Comparison of ENCODE assay signal across 18 cellular contexts in the genomic region with DNA sequence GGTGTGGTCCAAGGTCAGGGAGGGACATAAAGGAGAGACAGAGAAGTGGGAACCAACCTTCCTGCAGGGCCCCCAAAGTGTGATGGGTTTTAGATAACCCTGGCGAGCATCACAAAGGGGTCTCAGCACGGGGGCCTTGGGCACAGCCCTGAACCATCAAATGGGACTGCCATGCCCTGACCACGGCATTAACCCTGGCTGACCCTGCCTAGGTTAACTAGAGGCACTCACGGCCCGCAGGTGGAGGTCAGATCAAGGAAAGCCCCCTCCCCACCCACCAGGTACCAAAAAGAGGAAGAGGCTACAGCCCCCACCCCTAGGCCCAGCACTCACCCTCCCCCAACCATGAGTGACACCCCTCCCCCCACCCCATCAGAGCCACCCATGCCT. TPM values are rescaled to one million over a fixed set of nuclear protein-coding genes. Genes with fewer than 3 reads are reported as not detected.
DNase-seq lines count a peak whose midpoint lies in the region; ATAC-seq and TF ChIP-seq lines count a peak whose summit lies in the region.
"Had no signal": no experiment of that assay in that cellular context is flagged by ENCODE, and none has a peak within 500 bp of the region (broad histone marks: within the 10 kb centered on the region; RNA-seq: fewer than 3 reads in every experiment).

No MANE protein-coding gene starts in this region.

- TF ChIP-seq EP300 in stomach (IDR thresholded peaks at IDR 0.05), result no peak

- intact Hi-C loops in adrenal gland (cut with DNase I) (no loop called here), lower lobe of right lung (cut with DNase I) (loop anchor here (10.0 kb wide), 1 partner anchor 101 kb away; no protein-coding TSS in a partner anchor), stomach (cut with DNase I; ENCODE audit: low total_unique reads) (no loop called here)

- no peak overlapping the region for H3K4me3 ChIP-seq in HUES48 (ENCODE audit: low read depth, low read length)
- H3K4me3 ChIP-seq in adrenal gland, result no peak overlapping the region
- no peak overlapping the region for H3K4me3 ChIP-seq in lower lobe of right lung
- no peak overlapping the region for H3K4me3 ChIP-seq in stomach
- H3K4me3 ChIP-seq: MG63, mucosa of descending colon, Peyer's patch, tibial nerve had no signal

- DNase-seq in adrenal gland (no peak), lower lobe of right lung (peak; percentile 33), stomach (no peak), ACHN (no peak), iPS-NIHi11 (ENCODE audit: low spot score) (no peak)
- DNase-seq: activated T-cell treated with anti-CD3 and anti-CD28 coated beads, Interleukin-2, amount 50 U/mL, for 72 hours; NCI-H1694; nucleus accumbens; Peyer's patch; stimulated activated naive B cell treated with anti-CD40 and anti-IgM and Interleukin-4, amounts not matched to agents 10 μg/mL and 1 μg/mL and 100 μg/mL, for 72 hours; T1000 had no signal

- in situ Hi-C loops in ACHN (cut with HindIII; ENCODE audit: low pct_ligation_motif_present, low pct_unique_long_range_greater_than_20kb, low sequenced_read_pairs), result no loop called here

- H3K4me1 ChIP-seq in HUES48 (ENCODE audit: control insufficient read depth, insufficient read depth, low read length), result peaks cover 45% of the 10 kb centered on the region
- H3K4me1 ChIP-seq in adrenal gland (replicated peaks in 1 of 2), result peaks cover 13 to 15% of the 10 kb centered on the region in 2 donors
- peaks cover 36% of the 10 kb centered on the region for H3K4me1 ChIP-seq in lower lobe of right lung
- H3K4me1 ChIP-seq in stomach, result peaks cover 39 to 70% (median 54%) of the 10 kb centered on the region in 4 donors

- H3K9me3 ChIP-seq in HUES48 (ENCODE audit: control insufficient read depth, insufficient read depth, low read length) (no peaks in the 10 kb centered on the region), adrenal gland (replicated peaks in 1 of 3) (no peaks in the 10 kb centered on the region), lower lobe of right lung (no peaks in the 10 kb centered on the region), stomach (no peaks in the 10 kb centered on the region)
- H3K9me3 ChIP-seq: MG63, mucosa of descending colon, Peyer's patch, tibial nerve had no signal

- TF ChIP-seq POLR2A in adrenal gland (IDR thresholded peaks at IDR 0.05), result no peak
- TF ChIP-seq POLR2A in stomach (IDR thresholded peaks at IDR 0.05), result no peak

- 76 to 83% (median 79%) methylated on average over 1 to 5 of the region's 5 CpGs for WGBS in adrenal gland, 4 donors
- WGBS in stomach, 5 donors, result 52 to 72% (median 65%) methylated on average over 3 to 5 of the region's 5 CpGs

- ATAC-seq in lower lobe of right lung, result no peak
- ATAC-seq in HG03354 (IDR thresholded peaks at IDR 0.05; ENCODE audit: poor library complexity, severe bottlenecking, unreplicated experiment), result no peak
- ATAC-seq: activated naive CD4-positive, alpha-beta T cell treated with anti-CD3 and anti-CD28 coated beads, Interleukin-2, amount 50 U/mL, for 72 hours; activated T-cell treated with anti-CD3 and anti-CD28 coated beads, Interleukin-2, amount 50 U/mL, for 72 hours; right cardiac atrium; stimulated activated naive B cell treated with anti-CD40 and anti-IgM and Interleukin-4, amounts not matched to agents 10 μg/mL and 1 μg/mL and 100 μg/mL, for 72 hours had no signal

- no peak overlapping the region for H3K9ac ChIP-seq in HUES48 (ENCODE audit: low read depth, low read length)

- TF ChIP-seq CTCF in adrenal gland (IDR thresholded peaks at IDR 0.05) (no peak), lower lobe of right lung (IDR thresholded peaks at IDR 0.05) (no peak), stomach (IDR thresholded peaks at IDR 0.05) (no peak)

- no peaks in the 10 kb centered on the region for H3K27me3 ChIP-seq in HUES48 (ENCODE audit: control insufficient read depth, insufficient read depth, low read length)
- no peaks in the 10 kb centered on the region for H3K27me3 ChIP-seq in adrenal gland
- no peaks in the 10 kb centered on the region for H3K27me3 ChIP-seq in lower lobe of right lung (ENCODE audit: low read depth)
- no peaks in the 10 kb centered on the region for H3K27me3 ChIP-seq in stomach
- H3K27me3 ChIP-seq: MG63, Peyer's patch, tibial nerve had no signal

- peak overlapping the region; percentile 86 for H3K27ac ChIP-seq in HUES48 (ENCODE audit: low read depth, low read length)
- H3K27ac ChIP-seq in adrenal gland, result peak overlapping the region in 3 of 5 donors; percentile 39 to 80 (median 54)
- no peak overlapping the region for H3K27ac ChIP-seq in lower lobe of right lung
- H3K27ac ChIP-seq in stomach, result peak overlapping the region in 4 of 5 donors; percentile 72 to 82 (median 77)

- no peaks in the 10 kb centered on the region for H3K36me3 ChIP-seq in HUES48 (ENCODE audit: control insufficient read depth, insufficient read depth, low read length)
- H3K36me3 ChIP-seq in adrenal gland (replicated peaks in 1 of 2), result no peaks in the 10 kb centered on the region
- no peaks in the 10 kb centered on the region for H3K36me3 ChIP-seq in lower lobe of right lung
- H3K36me3 ChIP-seq in stomach, result peaks cover 0 to 10% (median 4%) of the 10 kb centered on the region in 4 donors
- H3K36me3 ChIP-seq: MG63, tibial nerve had no signal

RNA-seq across cellular contexts. Expression of a gene that starts 42.4 kb away (rescaled TPM):
- total RNA-seq in adrenal gland (10 to 100 TPM in 7 of 8 donors, 1 to 10 TPM in 1; 9.9 to 39.5 (median 27.6) TPM), lower lobe of right lung (53.6 TPM), stomach (10 to 100 TPM in 3 of 5 donors, 1 to 10 TPM in 2; 2.3 to 48.3 (median 11.7) TPM)
- polyA plus RNA-seq in adrenal gland (10 to 100 TPM; 12.2 to 44.3 (median 13.0) TPM), stomach (10 to 100 TPM in 2 of 3 donors, 1 to 10 TPM in 1; 9.5 to 16.6 (median 11.0) TPM)

RNA-seq across cellular contexts. Expression of a gene that starts 43.0 kb away (rescaled TPM):
- 10 to 100 TPM; 34.6 to 58.6 (median 47.3) TPM for total RNA-seq in adrenal gland
- polyA plus RNA-seq in adrenal gland, result 10 to 100 TPM; 23.1 to 56.8 (median 23.9) TPM
- total RNA-seq in lower lobe of right lung, result 78.7 TPM
- total RNA-seq in stomach, result 100 to 1,000 TPM in 1 of 5 donors, 10 to 100 TPM in 4; 30.4 to 119 (median 51.4) TPM
- polyA plus RNA-seq in stomach, result 10 to 100 TPM; 24.1 to 51.6 (median 29.9) TPM
